In the genomic region with DNA sequence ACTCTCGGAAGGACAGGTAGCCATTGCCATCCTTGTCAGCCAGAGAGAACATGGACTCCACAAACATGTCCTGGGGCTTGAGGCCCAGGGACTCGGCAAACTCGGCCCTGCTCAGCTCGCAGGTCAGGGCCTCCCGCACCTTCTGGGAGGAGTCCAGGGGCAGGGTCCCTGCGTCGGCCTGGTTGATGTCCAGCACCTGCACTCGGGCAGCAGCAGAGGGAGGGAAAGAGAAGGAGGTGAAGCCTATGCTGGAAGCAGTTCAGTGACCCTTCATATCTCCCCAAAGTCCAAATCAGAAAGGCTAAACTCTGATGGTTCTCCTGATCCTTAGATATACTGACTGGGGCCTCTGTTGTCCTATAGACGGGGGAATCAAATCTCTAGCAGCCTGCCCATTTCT, we compare ENCODE assay signal across 17 cellular contexts. TPM values are rescaled to one million over a fixed set of nuclear protein-coding genes. Genes with fewer than 3 reads are reported as not detected.
"Had no signal": no experiment of that assay in that cellular context is flagged by ENCODE, and none has a peak within 500 bp of the region (broad histone marks: within the 10 kb centered on the region; RNA-seq: fewer than 3 reads in every experiment).

No MANE protein-coding gene starts in this region.

RNA-seq across cellular contexts. Expression of gene DUOX2, which starts 9.8 kb away (rescaled TPM):
- total RNA-seq: activated CD8-positive, alpha-beta memory T cell treated with anti-CD3 and anti-CD28 coated beads, Interleukin-2, amount 10 ng/mL, durations not matched to agents 7 days and 5 days; activated CD8-positive, alpha-beta T cell treated with anti-CD3 and anti-CD28 coated beads, Interleukin-2, amount 10 ng/mL, durations not matched to agents 7 days and 5 days; activated naive CD4-positive, alpha-beta T cell treated with anti-CD3 and anti-CD28 coated beads for 36 hours; activated naive CD8-positive, alpha-beta T cell treated with anti-CD3 and anti-CD28 coated beads for 36 hours; activated T-helper 2 cell treated with anti-CD3 and anti-CD28 coated beads, Interferon-gamma antibody, Interleukin-2, Interleukin-4, amounts not matched to agents 10 μg/mL and 5 μg/mL and 100 μg/mL, durations not matched to agents 14 hours and 24 hours and 36 hours; T-helper 1 cell treated with Interleukin-12 subunit alpha and Interleukin-12 subunit beta and Interleukin-4 antibody, amounts not matched to agents 30 ng/mL and 1 ng/mL, for 36 hours; T-helper 2 cell treated with Interferon-gamma antibody and Interleukin-4, amounts not matched to agents 100 ng/mL and 5 ng/mL, for 36 hours had no signal

RNA-seq across cellular contexts. Expression of gene DUOXA2, which starts 10.0 kb away (rescaled TPM):
- total RNA-seq: activated CD4-positive, alpha-beta memory T cell treated with anti-CD3 and anti-CD28 coated beads, Interleukin-2, amount 10 ng/mL, durations not matched to agents 7 days and 5 days; activated CD4-positive, alpha-beta T cell treated with anti-CD3 and anti-CD28 coated beads for 36 hours; activated CD4-positive, alpha-beta T cell treated with anti-CD3 and anti-CD28 coated beads, Interleukin-2, amount 10 ng/mL, durations not matched to agents 7 days and 5 days; activated CD8-positive, alpha-beta memory T cell treated with anti-CD3 and anti-CD28 coated beads, Interleukin-2, amount 10 ng/mL, durations not matched to agents 7 days and 5 days; activated CD8-positive, alpha-beta T cell treated with anti-CD3 and anti-CD28 coated beads, Interleukin-2, amount 10 ng/mL, durations not matched to agents 7 days and 5 days; activated naive CD4-positive, alpha-beta T cell treated with anti-CD3 and anti-CD28 coated beads for 36 hours; activated naive CD4-positive, alpha-beta T cell treated with anti-CD3 and anti-CD28 coated beads, Interleukin-2, amount 50 U/mL, for 72 hours; activated naive CD8-positive, alpha-beta T cell treated with anti-CD3 and anti-CD28 coated beads for 36 hours; activated T-helper 2 cell treated with anti-CD3 and anti-CD28 coated beads, Interferon-gamma antibody, Interleukin-2, Interleukin-4, amounts not matched to agents 10 μg/mL and 5 μg/mL and 100 μg/mL, durations not matched to agents 14 hours and 24 hours and 36 hours; aorta; astrocyte; body of pancreas; T-cell; T-helper 1 cell treated with Interleukin-12 subunit alpha and Interleukin-12 subunit beta and Interleukin-4 antibody, amounts not matched to agents 30 ng/mL and 1 ng/mL, for 36 hours; T-helper 17 cell; T-helper 2 cell treated with Interferon-gamma antibody and Interleukin-4, amounts not matched to agents 100 ng/mL and 5 ng/mL, for 36 hours; WTC11 had no signal

RNA-seq across cellular contexts. Expression of gene DUOXA1, which starts 25.5 kb away (rescaled TPM):
- total RNA-seq: activated CD4-positive, alpha-beta memory T cell treated with anti-CD3 and anti-CD28 coated beads, Interleukin-2, amount 10 ng/mL, durations not matched to agents 7 days and 5 days; activated CD4-positive, alpha-beta T cell treated with anti-CD3 and anti-CD28 coated beads, Interleukin-2, amount 10 ng/mL, durations not matched to agents 7 days and 5 days; activated CD8-positive, alpha-beta memory T cell treated with anti-CD3 and anti-CD28 coated beads, Interleukin-2, amount 10 ng/mL, durations not matched to agents 7 days and 5 days; activated CD8-positive, alpha-beta T cell treated with anti-CD3 and anti-CD28 coated beads, Interleukin-2, amount 10 ng/mL, durations not matched to agents 7 days and 5 days; activated naive CD4-positive, alpha-beta T cell treated with anti-CD3 and anti-CD28 coated beads for 36 hours; activated naive CD8-positive, alpha-beta T cell treated with anti-CD3 and anti-CD28 coated beads for 36 hours; body of pancreas; T-helper 2 cell treated with Interferon-gamma antibody and Interleukin-4, amounts not matched to agents 100 ng/mL and 5 ng/mL, for 36 hours had no signal

RNA-seq across cellular contexts. Expression of gene DUOX1, which starts 25.6 kb away (rescaled TPM):
- total RNA-seq: activated CD4-positive, alpha-beta T cell treated with anti-CD3 and anti-CD28 coated beads, Interleukin-2, amount 10 ng/mL, durations not matched to agents 7 days and 5 days; activated CD8-positive, alpha-beta T cell treated with anti-CD3 and anti-CD28 coated beads, Interleukin-2, amount 10 ng/mL, durations not matched to agents 7 days and 5 days; T-helper 2 cell treated with Interferon-gamma antibody and Interleukin-4, amounts not matched to agents 100 ng/mL and 5 ng/mL, for 36 hours had no signal
